ENCODE assay signal across 1 cellular context in genomic region chr22:36104435-36104834, GRCh38.
TF ChIP-seq lines count a peak whose summit lies in the region.

No MANE protein-coding gene starts in this region.

TF ChIP-seq in H1, 55 proteins besides CTCF, POLR2A, EP300 and RAD21 (continued from another document):
- no peak for TF ChIP-seq ASH2L (IDR thresholded peaks at IDR 0.05; ENCODE audit: low read length)
- no peak for TF ChIP-seq SP1 (IDR thresholded peaks at IDR 0.05; ENCODE audit: low read depth, low read length)
- TF ChIP-seq KDM1A (IDR thresholded peaks at IDR 0.05; ENCODE audit: borderline replicate concordance, low read length), result no peak
